ENCODE assay signal across 8 cellular contexts in genomic region chr2:177245010-177245422, GRCh38. TPM values are rescaled to one million over a fixed set of nuclear protein-coding genes. Genes with fewer than 3 reads are reported as not detected.
DNase-seq lines count a peak whose midpoint lies in the region; ATAC-seq and TF ChIP-seq lines count a peak whose summit lies in the region.

No MANE protein-coding gene starts in this region.

- peak overlapping the region; percentile 95 for H3K27ac Mint-ChIP-seq in osteocyte (ENCODE audit: unreplicated experiment)

- H3K9me3 Mint-ChIP-seq in osteocyte (ENCODE audit: unreplicated experiment): no peaks in the 10 kb centered on the region

- TF ChIP-seq POLR2A in NB4 (IDR thresholded peaks at IDR 0.05; ENCODE audit: extremely low read depth, insufficient read length): no peak

- H3K4me3 Mint-ChIP-seq in osteocyte (ENCODE audit: unreplicated experiment): peak overlapping the region; percentile 52

- no peaks in the 10 kb centered on the region for H3K27me3 Mint-ChIP-seq in osteocyte (ENCODE audit: unreplicated experiment)

- no peak for ATAC-seq in GM18517 (IDR thresholded peaks at IDR 0.05; ENCODE audit: unreplicated experiment)

- peaks cover 11% of the 10 kb centered on the region for H3K36me3 Mint-ChIP-seq in osteocyte (ENCODE audit: unreplicated experiment)

- no peak overlapping the region for H3K4me3 ChIP-seq in NB4 (ENCODE audit: low read depth, low read length)
- no peak overlapping the region for H3K4me3 ChIP-seq in epithelial cell of esophagus (ENCODE audit: low read length)

- peaks cover 77% of the 10 kb centered on the region for H3K4me1 Mint-ChIP-seq in osteocyte (ENCODE audit: unreplicated experiment)

- TF ChIP-seq CTCF in NB4 (IDR thresholded peaks at IDR 0.05; ENCODE audit: low read depth, low read length): no peak
- TF ChIP-seq CTCF in epithelial cell of esophagus (IDR thresholded peaks at IDR 0.05; ENCODE audit: insufficient read depth, low read depth, low read length, missing control alignments): no peak
- no peak for TF ChIP-seq CTCF in osteocyte (IDR thresholded peaks at IDR 0.05)

- DNase-seq in EL: peak; percentile 85
- peak; percentile 37 for DNase-seq in NB4 (ENCODE audit: low read depth)
- DNase-seq in epithelial cell of esophagus (ENCODE audit: low read depth): peak; percentile 43
- DNase-seq in osteocyte (ENCODE audit: extremely low spot score, unreplicated experiment): no peak
- DNase-seq in NCI-H2029 (lab: John Stamatoyannopoulos, UW): no peak
- DNase-seq in KG1 (lab: John Stamatoyannopoulos, UW): no peak
- DNase-seq in GM19238 (ENCODE audit: insufficient read length, low spot score): no peak

RNA-seq across cellular contexts. Expression of gene NFE2L2, which starts 19.5 kb away (rescaled TPM):
- total RNA-seq in osteocyte: 98.4 and 100 TPM in 2 replicates

RNA-seq across cellular contexts. Expression of gene HNRNPA3, which starts 32.4 kb away (rescaled TPM):
- 127 and 136 TPM in 2 replicates for total RNA-seq in osteocyte

Comparison
In these comparisons a context has a peak if more than half of its experiments do, and no peak if none do; other contexts are left out.
1. DNase-seq: peak in EL (single experiment), NB4 (single experiment) and epithelial cell of esophagus (single experiment); none in osteocyte (single experiment), NCI-H2029 (single experiment), KG1 (single experiment) and GM19238 (single experiment).